In the genomic region with DNA sequence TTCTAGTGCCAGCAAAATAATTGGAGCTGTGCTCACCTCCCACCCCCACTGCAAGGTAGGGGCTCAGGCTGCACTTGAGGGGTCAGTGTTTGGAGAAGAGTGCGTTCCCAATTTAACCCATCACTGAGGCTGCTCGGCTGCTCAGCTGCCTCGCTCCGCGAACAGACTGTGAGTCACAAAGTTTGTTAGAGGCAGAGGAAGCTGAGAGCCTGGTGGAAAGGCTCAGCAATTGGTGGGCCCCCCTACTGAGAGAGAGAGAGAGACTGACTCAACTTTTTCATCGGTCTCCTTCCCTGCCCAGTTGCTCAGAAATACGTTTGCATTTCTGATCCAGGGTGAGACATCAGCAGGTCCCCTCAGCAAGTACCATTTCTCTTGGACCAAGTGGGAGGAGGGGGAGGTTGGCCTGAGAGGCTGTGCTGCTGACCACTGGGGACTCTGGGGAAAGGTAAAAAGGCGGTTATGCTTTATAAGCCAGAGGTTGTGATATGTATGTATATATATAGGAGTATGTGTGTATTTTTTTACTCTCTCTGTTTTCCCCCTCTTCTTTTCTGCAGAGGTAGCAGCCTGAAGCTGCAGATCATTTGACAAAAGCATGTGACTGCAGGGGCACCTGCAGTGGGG, we compare ENCODE assay signal across 9 cellular contexts. TPM values are rescaled to one million over a fixed set of nuclear protein-coding genes. Genes with fewer than 3 reads are reported as not detected.
A peak's percentile ranks its signal among the peaks of the same experiment; 100 is the strongest.
DNase-seq lines count a peak whose midpoint lies in the region; ATAC-seq and TF ChIP-seq lines count a peak whose summit lies in the region.
"Had no signal": no experiment of that assay in that cellular context is flagged by ENCODE, and none has a peak within 500 bp of the region (broad histone marks: within the 10 kb centered on the region; RNA-seq: fewer than 3 reads in every experiment).

No MANE protein-coding gene starts in this region.

- CTCF ChIA-PET in AG04449 (lab: Yijun Ruan, JAX) (interaction anchor here (1.0 to 1.6 kb wide), 5 partner anchors 10 to 633 kb away, joined by 3 to 5 read pairs (median 4); no protein-coding TSS in a partner anchor), RWPE1 (lab: Yijun Ruan, JAX) (no interaction called here)

- peaks cover 24% of the 10 kb centered on the region for H3K4me1 Mint-ChIP-seq in HFFc6 (ENCODE audit: low read depth)

- peak overlapping the region; percentile 23 for H3K18ac ChIP-seq in neuronal stem cell (ENCODE audit: low read length)

- H2BK15ac ChIP-seq in neuronal stem cell (ENCODE audit: low read length): no peak overlapping the region

- peaks cover 16% of the 10 kb centered on the region for H3K27me3 Mint-ChIP-seq in HFFc6 (ENCODE audit: insufficient read depth)

- TF ChIP-seq CTCF in AG04449 (IDR thresholded peaks at IDR 0.05; ENCODE audit: insufficient read depth, low read length, missing control alignments) (no peak), HFFc6 (IDR thresholded peaks at IDR 0.05) (no peak), RWPE1 (conservative IDR thresholded peaks at IDR 0.05; ENCODE audit: low read depth) (no peak)

- peak overlapping the region; percentile 94 for H2BK5ac ChIP-seq in neuronal stem cell (ENCODE audit: low read length)

- H3K36me3 ChIP-seq in ectodermal cell (ENCODE audit: control insufficient read depth, insufficient read depth, low read length): no peaks in the 10 kb centered on the region
- H3K36me3 ChIP-seq in neuronal stem cell (replicated peaks in 1 of 2; ENCODE audit: control insufficient read depth in 2 of 2, insufficient read depth in 2 of 2, low read length in 2 of 2): peaks cover 3 to 8% of the 10 kb centered on the region in 2 donors
- H3K36me3 ChIP-seq: neutrophil had no signal

- H3K4me3 Mint-ChIP-seq in HFFc6: peak overlapping the region; percentile 88

- H3K4ac ChIP-seq in neuronal stem cell (ENCODE audit: low read length): no peak overlapping the region

- peak; percentile 58 for DNase-seq in AG04449 (ENCODE audit: low read depth, low spot score)
- DNase-seq in HFFc6: peak; percentile 81
- peak; percentile 22 for DNase-seq in activated CD4-positive, alpha-beta T cell treated with anti-CD3 and anti-CD28 coated beads for 1 hour
- peak; percentile 32 for DNase-seq in neuronal stem cell (ENCODE audit: low spot score)
- DNase-seq in RPMI8226: no peak
- no peak for DNase-seq in RWPE1 (ENCODE audit: low spot score)

- no peak overlapping the region for H3K23ac ChIP-seq in neuronal stem cell (ENCODE audit: low read depth, low read length, poor library complexity)

- peak overlapping the region; percentile 74; the same call in 1 of the 2 replicates for H3K27ac Mint-ChIP-seq in HFFc6

- H2AK5ac ChIP-seq in neuronal stem cell (ENCODE audit: low read depth, low read length): peak overlapping the region; percentile 70

- H3K9ac ChIP-seq in neuronal stem cell (ENCODE audit: low read depth, low read length, poor library complexity): peak overlapping the region; percentile 97

- no peak overlapping the region for H3K27ac ChIP-seq in ectodermal cell (ENCODE audit: insufficient read depth, low read depth, low read length, poor library complexity, severe bottlenecking)
- no peak overlapping the region for H3K27ac ChIP-seq in neuronal stem cell (replicated peaks; ENCODE audit: low read length)
- no peak overlapping the region for H3K27ac ChIP-seq in RWPE1
- H3K27ac ChIP-seq: neutrophil had no signal

- H3K9me3 ChIP-seq in ectodermal cell (ENCODE audit: control insufficient read depth, low read length) (no peaks in the 10 kb centered on the region), neuronal stem cell (replicated peaks in 1 of 2; ENCODE audit: control insufficient read depth in 2 of 2, insufficient read depth in 1 of 2, low read depth in 1 of 2, low read length in 2 of 2) (no peaks in the 10 kb centered on the region)
- H3K9me3 ChIP-seq: neutrophil had no signal

- peaks cover 8% of the 10 kb centered on the region for H3K79me1 ChIP-seq in neuronal stem cell (ENCODE audit: low read depth, low read length)

- no peak overlapping the region for H2BK120ac ChIP-seq in neuronal stem cell (ENCODE audit: low read depth, low read length)

- POLR2A ChIA-PET in AG04449 (lab: Yijun Ruan, JAX): interaction anchor here (0.6 to 1.0 kb wide), 3 partner anchors 12 to 83 kb away, joined by 3 read pairs; no protein-coding TSS in a partner anchor
- POLR2A ChIA-PET in RWPE1 (lab: Yijun Ruan, JAX; ENCODE audit: low non-redundant PET): no interaction called here

- H3K14ac ChIP-seq in neuronal stem cell (ENCODE audit: low read length): no peak overlapping the region

- WGBS in ectodermal cell, 2 experiments: 10 to 14% methylated on average over 8 of the region's 8 CpGs
- no CpG with 5 or more reads among the region's 8 CpGs for WGBS in neuronal stem cell (ENCODE audit: extremely low coverage in 2 of 2, insufficient read length in 2 of 2, insufficient replicate concordance in 1 of 2), 2 donors

- no peaks in the 10 kb centered on the region for H3K36me3 Mint-ChIP-seq in HFFc6 (ENCODE audit: low read depth)

- peaks cover 30% of the 10 kb centered on the region for H3K27me3 ChIP-seq in ectodermal cell (ENCODE audit: control insufficient read depth, insufficient read depth, low read length, poor library complexity, severe bottlenecking)
- peaks cover 0 to 23% (median 2%) of the 10 kb centered on the region in 3 experiments for H3K27me3 ChIP-seq in neuronal stem cell (ENCODE audit: control insufficient read depth in 3 of 3, insufficient read depth in 3 of 3, low read depth in 1 of 3, low read length in 3 of 3)

- H2AFZ ChIP-seq in neuronal stem cell (ENCODE audit: low read length): peak overlapping the region; percentile 99

- no peak overlapping the region for H2BK12ac ChIP-seq in neuronal stem cell (ENCODE audit: low read length)

- peaks cover 8% of the 10 kb centered on the region for H3K4me1 ChIP-seq in ectodermal cell (ENCODE audit: control insufficient read depth, insufficient read depth, low read length)
- peaks cover 8 to 17% of the 10 kb centered on the region in 2 donors for H3K4me1 ChIP-seq in neuronal stem cell (ENCODE audit: control insufficient read depth in 2 of 2, insufficient read depth in 1 of 2, low read depth in 1 of 2, low read length in 2 of 2)

- ATAC-seq in GM19035 (IDR thresholded peaks at IDR 0.05; ENCODE audit: unreplicated experiment): no peak

- no peak overlapping the region for H4K8ac ChIP-seq in neuronal stem cell (ENCODE audit: low read depth, low read length)

- peak overlapping the region; percentile 65 for H3K4me3 ChIP-seq in AG04449 (ENCODE audit: low read depth, low read length)
- H3K4me3 ChIP-seq in ectodermal cell (ENCODE audit: insufficient read depth, low read depth, low read length): peak overlapping the region; percentile 91
- H3K4me3 ChIP-seq in neuronal stem cell (ENCODE audit: low read length in 2 of 2): peak overlapping the region; percentile 61 to 82

- no peak overlapping the region for H4K91ac ChIP-seq in neuronal stem cell (ENCODE audit: low read depth, low read length, poor library complexity)

- peak overlapping the region; percentile 96 for H3K4me2 ChIP-seq in neuronal stem cell (ENCODE audit: insufficient read depth, low read length, poor library complexity, severe bottlenecking)

- no peaks in the 10 kb centered on the region for H3K9me3 Mint-ChIP-seq in HFFc6

RNA-seq across cellular contexts. Expression of a gene that starts 1.5 kb away (rescaled TPM):
- total RNA-seq in HFFc6 (2021; fragmentation: NEBNext Ultra II Directional; extraction: Animal tissue kit (Norgen Biotek cat#: 25700)): under 1 TPM; 0.17 to 0.54 (median 0.33) TPM
- 20.1 TPM for polyA plus RNA-seq in ectodermal cell (2013, experiment 1 of 4)
- polyA plus RNA-seq in ectodermal cell (2013, experiment 2 of 4): 22.9 TPM
- 15.2 TPM for polyA plus RNA-seq in ectodermal cell (2013, experiment 3 of 4)
- 16.9 TPM for polyA plus RNA-seq in ectodermal cell (2013, experiment 4 of 4)
- polyA plus RNA-seq in neuronal stem cell (2013, experiment 1 of 2): 17.1 TPM
- 17.6 TPM for polyA plus RNA-seq in neuronal stem cell (2013, experiment 2 of 2)

Comparison
In these comparisons a context has a peak if more than half of its experiments do, and no peak if none do; other contexts are left out.
1. DNase-seq: peak in AG04449 (single experiment), HFFc6 (single experiment), activated CD4-positive, alpha-beta T cell treated with anti-CD3 and anti-CD28 coated beads for 1 hour (single experiment) and neuronal stem cell (single experiment); none in RPMI8226 (single experiment) and RWPE1 (single experiment).
2. Peak in every context shown above with its lines, with median percentiles within 50 percentile points of each other: H3K4me3 ChIP-seq.